In genomic region chr2:42939411-42940206, GRCh38 we compare ENCODE assay signal across 1 cellular context.
A peak's percentile ranks its signal among the peaks of the same experiment; 100 is the strongest.
TF ChIP-seq lines count a peak whose summit lies in the region.

No MANE protein-coding gene starts in this region.

TF ChIP-seq in HepG2, 621 proteins besides CTCF, POLR2A, EP300 and RAD21 (continued from another document):
- TF ChIP-seq ZNF792 (CRISPR knock-in tag; IDR thresholded peaks at IDR 0.05) (no peak), GABPB1 (CRISPR knock-in tag; IDR thresholded peaks at IDR 0.05) (no peak), ZFX (CRISPR knock-in tag; IDR thresholded peaks at IDR 0.05; ENCODE audit: low read depth) (0 out of 2 replicates have a peak, but pooled peaks have one; percentile 20), ZNF143 (CRISPR knock-in tag; IDR thresholded peaks at IDR 0.05) (peak; percentile 81), ZNF891 (CRISPR knock-in tag; IDR thresholded peaks at IDR 0.05) (no peak), HIC2 (CRISPR knock-in tag; IDR thresholded peaks at IDR 0.05; ENCODE audit: low read depth) (no peak), ZSCAN5A (CRISPR knock-in tag; IDR thresholded peaks at IDR 0.05; ENCODE audit: borderline replicate concordance) (no peak), KLF15 (CRISPR knock-in tag; IDR thresholded peaks at IDR 0.05; ENCODE audit: borderline replicate concordance) (no peak), ZNF512 (CRISPR knock-in tag; IDR thresholded peaks at IDR 0.05) (no peak), ZFP91 (CRISPR knock-in tag; IDR thresholded peaks at IDR 0.05; ENCODE audit: borderline replicate concordance) (no peak), ZBTB4 (CRISPR knock-in tag; IDR thresholded peaks at IDR 0.05; ENCODE audit: borderline replicate concordance) (peak; percentile 48; the same call in 1 of the 2 replicates), ZNF816 (CRISPR knock-in tag; IDR thresholded peaks at IDR 0.05; ENCODE audit: borderline replicate concordance) (no peak), ZNF503 (CRISPR knock-in tag; IDR thresholded peaks at IDR 0.05) (no peak), ZNF597 (CRISPR knock-in tag; IDR thresholded peaks at IDR 0.05) (no peak), ZNF280B (CRISPR knock-in tag; IDR thresholded peaks at IDR 0.05; ENCODE audit: borderline replicate concordance) (no peak), SPEN (CRISPR knock-in tag; IDR thresholded peaks at IDR 0.05; ENCODE audit: low read depth) (0 out of 2 replicates have a peak, but pooled peaks have one; percentile 24), BRF2 (CRISPR knock-in tag; IDR thresholded peaks at IDR 0.05) (no peak), TARDBP (CRISPR knock-in tag; IDR thresholded peaks at IDR 0.05) (0 out of 2 replicates have a peak, but pooled peaks have one; percentile 32), NR2F2 (IDR thresholded peaks at IDR 0.05; ENCODE audit: borderline replicate concordance, low read depth) (no peak)
